1 cellular context compared by ENCODE assay signal in the genomic region with DNA sequence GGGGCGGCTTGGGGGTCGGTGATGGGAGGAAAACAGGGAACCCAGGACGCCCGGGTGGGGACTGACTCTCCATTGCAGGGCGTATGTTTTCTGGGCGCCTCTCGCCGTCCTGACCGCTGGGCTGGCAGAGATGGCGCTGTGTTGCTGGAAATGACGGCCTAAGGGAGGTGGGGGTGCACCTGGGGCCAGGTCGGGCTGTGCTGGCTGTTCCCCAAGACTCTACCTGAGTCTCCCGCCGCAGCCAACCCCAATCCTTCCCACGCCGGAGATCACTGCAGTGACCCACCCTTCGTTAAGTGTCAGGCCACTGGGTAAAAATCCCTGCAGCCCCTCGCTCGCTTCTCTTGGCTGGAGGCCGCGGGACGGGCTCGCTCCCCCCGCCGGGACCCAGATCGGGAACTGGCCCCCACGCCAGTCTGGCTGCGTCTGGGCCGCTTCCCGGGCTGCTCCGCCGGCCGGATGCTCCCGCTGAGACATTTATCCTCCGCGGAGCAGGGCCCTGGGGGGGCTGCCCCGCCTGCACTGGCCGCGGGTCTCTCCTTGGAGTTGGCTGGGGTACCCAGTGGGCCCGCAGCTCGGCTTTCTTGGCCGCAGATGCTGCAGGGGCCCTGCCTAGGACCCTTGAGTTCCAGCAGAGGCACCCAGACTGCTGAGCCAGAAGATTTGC.
A peak's percentile ranks its signal among the peaks of the same experiment; 100 is the strongest.
TF ChIP-seq lines count a peak whose summit lies in the region.

No MANE protein-coding gene starts in this region.

TF ChIP-seq in HepG2, 621 proteins besides CTCF, POLR2A, EP300 and RAD21 (continued from another document and continues in another):
- TF ChIP-seq, protein P1, sequence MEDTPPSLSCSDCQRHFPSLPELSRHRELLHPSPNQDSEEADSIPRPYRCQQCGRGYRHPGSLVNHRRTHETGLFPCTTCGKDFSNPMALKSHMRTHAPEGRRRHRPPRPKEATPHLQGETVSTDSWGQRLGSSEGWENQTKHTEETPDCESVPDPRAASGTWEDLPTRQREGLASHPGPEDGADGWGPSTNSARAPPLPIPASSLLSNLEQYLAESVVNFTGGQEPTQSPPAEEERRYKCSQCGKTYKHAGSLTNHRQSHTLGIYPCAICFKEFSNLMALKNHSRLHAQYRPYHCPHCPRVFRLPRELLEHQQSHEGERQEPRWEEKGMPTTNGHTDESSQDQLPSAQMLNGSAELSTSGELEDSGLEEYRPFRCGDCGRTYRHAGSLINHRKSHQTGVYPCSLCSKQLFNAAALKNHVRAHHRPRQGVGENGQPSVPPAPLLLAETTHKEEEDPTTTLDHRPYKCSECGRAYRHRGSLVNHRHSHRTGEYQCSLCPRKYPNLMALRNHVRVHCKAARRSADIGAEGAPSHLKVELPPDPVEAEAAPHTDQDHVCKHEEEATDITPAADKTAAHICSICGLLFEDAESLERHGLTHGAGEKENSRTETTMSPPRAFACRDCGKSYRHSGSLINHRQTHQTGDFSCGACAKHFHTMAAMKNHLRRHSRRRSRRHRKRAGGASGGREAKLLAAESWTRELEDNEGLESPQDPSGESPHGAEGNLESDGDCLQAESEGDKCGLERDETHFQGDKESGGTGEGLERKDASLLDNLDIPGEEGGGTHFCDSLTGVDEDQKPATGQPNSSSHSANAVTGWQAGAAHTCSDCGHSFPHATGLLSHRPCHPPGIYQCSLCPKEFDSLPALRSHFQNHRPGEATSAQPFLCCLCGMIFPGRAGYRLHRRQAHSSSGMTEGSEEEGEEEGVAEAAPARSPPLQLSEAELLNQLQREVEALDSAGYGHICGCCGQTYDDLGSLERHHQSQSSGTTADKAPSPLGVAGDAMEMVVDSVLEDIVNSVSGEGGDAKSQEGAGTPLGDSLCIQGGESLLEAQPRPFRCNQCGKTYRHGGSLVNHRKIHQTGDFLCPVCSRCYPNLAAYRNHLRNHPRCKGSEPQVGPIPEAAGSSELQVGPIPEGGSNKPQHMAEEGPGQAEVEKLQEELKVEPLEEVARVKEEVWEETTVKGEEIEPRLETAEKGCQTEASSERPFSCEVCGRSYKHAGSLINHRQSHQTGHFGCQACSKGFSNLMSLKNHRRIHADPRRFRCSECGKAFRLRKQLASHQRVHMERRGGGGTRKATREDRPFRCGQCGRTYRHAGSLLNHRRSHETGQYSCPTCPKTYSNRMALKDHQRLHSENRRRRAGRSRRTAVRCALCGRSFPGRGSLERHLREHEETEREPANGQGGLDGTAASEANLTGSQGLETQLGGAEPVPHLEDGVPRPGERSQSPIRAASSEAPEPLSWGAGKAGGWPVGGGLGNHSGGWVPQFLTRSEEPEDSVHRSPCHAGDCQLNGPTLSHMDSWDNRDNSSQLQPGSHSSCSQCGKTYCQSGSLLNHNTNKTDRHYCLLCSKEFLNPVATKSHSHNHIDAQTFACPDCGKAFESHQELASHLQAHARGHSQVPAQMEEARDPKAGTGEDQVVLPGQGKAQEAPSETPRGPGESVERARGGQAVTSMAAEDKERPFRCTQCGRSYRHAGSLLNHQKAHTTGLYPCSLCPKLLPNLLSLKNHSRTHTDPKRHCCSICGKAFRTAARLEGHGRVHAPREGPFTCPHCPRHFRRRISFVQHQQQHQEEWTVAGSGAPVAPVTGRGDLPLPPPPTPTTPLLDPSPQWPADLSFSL (CRISPR knock-in tag; IDR thresholded peaks at IDR 0.05), result no peak
- no peak for TF ChIP-seq ZNF256 (CRISPR knock-in tag; conservative IDR thresholded peaks at IDR 0.05)
- TF ChIP-seq MZF1 (CRISPR knock-in tag; IDR thresholded peaks at IDR 0.05; ENCODE audit: borderline replicate concordance), result no peak
- TF ChIP-seq, protein P2, sequence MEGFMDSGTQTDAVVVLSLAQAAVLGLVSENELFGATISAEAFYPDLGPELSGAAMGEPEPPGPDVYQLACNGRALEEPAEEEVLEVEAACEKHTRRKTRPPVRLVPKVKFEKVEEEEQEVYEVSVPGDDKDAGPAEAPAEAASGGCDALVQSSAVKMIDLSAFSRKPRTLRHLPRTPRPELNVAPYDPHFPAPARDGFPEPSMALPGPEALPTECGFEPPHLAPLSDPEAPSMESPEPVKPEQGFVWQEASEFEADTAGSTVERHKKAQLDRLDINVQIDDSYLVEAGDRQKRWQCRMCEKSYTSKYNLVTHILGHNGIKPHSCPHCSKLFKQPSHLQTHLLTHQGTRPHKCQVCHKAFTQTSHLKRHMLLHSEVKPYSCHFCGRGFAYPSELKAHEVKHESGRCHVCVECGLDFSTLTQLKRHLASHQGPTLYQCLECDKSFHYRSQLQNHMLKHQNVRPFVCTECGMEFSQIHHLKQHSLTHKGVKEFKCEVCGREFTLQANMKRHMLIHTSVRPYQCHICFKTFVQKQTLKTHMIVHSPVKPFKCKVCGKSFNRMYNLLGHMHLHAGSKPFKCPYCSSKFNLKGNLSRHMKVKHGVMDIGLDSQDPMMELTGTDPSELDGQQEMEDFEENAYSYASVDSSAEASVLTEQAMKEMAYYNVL (CRISPR knock-in tag; IDR thresholded peaks at IDR 0.05; ENCODE audit: borderline replicate concordance), result 0 out of 2 replicates have a peak, but pooled peaks have one; percentile 4
- no peak for TF ChIP-seq SUZ12 (IDR thresholded peaks at IDR 0.05; ENCODE audit: low read depth, low read length)
- TF ChIP-seq TCF7L2 (IDR thresholded peaks at IDR 0.05; ENCODE audit: low read depth, low read length), result no peak
- TF ChIP-seq AGO2 (optimal IDR thresholded peaks at IDR 0.05; ENCODE audit: low read depth, low read length), result no peak
- TF ChIP-seq ZNF354B (CRISPR knock-in tag; IDR thresholded peaks at IDR 0.05), result no peak
- TF ChIP-seq KAT2B (IDR thresholded peaks at IDR 0.05; ENCODE audit: borderline replicate concordance, low read depth, low read length), result no peak
- TF ChIP-seq PHF20 (CRISPR knock-in tag; IDR thresholded peaks at IDR 0.05), result no peak
- TF ChIP-seq SPEN (CRISPR knock-in tag; IDR thresholded peaks at IDR 0.05; ENCODE audit: low read depth), result peak; percentile 44
- no peak for TF ChIP-seq TBL1XR1 (IDR thresholded peaks at IDR 0.05; ENCODE audit: borderline replicate concordance, low read length, partially characterized antibody)
- TF ChIP-seq ZNF660 (CRISPR knock-in tag; IDR thresholded peaks at IDR 0.05; ENCODE audit: borderline replicate concordance, low read depth), result no peak
- no peak for TF ChIP-seq TBP (CRISPR knock-in tag; IDR thresholded peaks at IDR 0.05)
- no peak for TF ChIP-seq SOX5 (CRISPR knock-in tag; IDR thresholded peaks at IDR 0.05; ENCODE audit: borderline replicate concordance)
- TF ChIP-seq RXRA (CRISPR knock-in tag; IDR thresholded peaks at IDR 0.05), result no peak
- TF ChIP-seq, protein P3, sequence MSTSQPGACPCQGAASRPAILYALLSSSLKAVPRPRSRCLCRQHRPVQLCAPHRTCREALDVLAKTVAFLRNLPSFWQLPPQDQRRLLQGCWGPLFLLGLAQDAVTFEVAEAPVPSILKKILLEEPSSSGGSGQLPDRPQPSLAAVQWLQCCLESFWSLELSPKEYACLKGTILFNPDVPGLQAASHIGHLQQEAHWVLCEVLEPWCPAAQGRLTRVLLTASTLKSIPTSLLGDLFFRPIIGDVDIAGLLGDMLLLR (CRISPR knock-in tag; IDR thresholded peaks at IDR 0.05), result no peak
- peak; percentile 14; the same call in 1 of the 2 replicates for TF ChIP-seq SALL1 (CRISPR knock-in tag; IDR thresholded peaks at IDR 0.05)
- TF ChIP-seq, protein P4, sequence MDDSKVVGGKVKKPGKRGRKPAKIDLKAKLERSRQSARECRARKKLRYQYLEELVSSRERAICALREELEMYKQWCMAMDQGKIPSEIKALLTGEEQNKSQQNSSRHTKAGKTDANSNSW (CRISPR knock-in tag; IDR thresholded peaks at IDR 0.05; ENCODE audit: borderline replicate concordance), result no peak
- no peak for TF ChIP-seq ZNF225 (CRISPR knock-in tag; IDR thresholded peaks at IDR 0.05)
- peak; percentile 41; the same call in 1 of the 2 replicates for TF ChIP-seq ZBTB7B (CRISPR knock-in tag; IDR thresholded peaks at IDR 0.05)
- no peak for TF ChIP-seq ZNF10 (CRISPR knock-in tag; IDR thresholded peaks at IDR 0.05; ENCODE audit: borderline replicate concordance, low read depth)
- TF ChIP-seq ZNF589 (CRISPR knock-in tag; conservative IDR thresholded peaks at IDR 0.05), result no peak
- TF ChIP-seq ZKSCAN5 (CRISPR knock-in tag; IDR thresholded peaks at IDR 0.05), result no peak
- no peak for TF ChIP-seq NR3C1 (CRISPR knock-in tag; IDR thresholded peaks at IDR 0.05)
- TF ChIP-seq ZNF17 (CRISPR knock-in tag; IDR thresholded peaks at IDR 0.05), result no peak
- TF ChIP-seq IKZF1 (IDR thresholded peaks at IDR 0.05), result no peak
- TF ChIP-seq KLF15 (CRISPR knock-in tag; IDR thresholded peaks at IDR 0.05; ENCODE audit: borderline replicate concordance), result no peak
- TF ChIP-seq ZC3H13 (CRISPR knock-in tag; IDR thresholded peaks at IDR 0.05), result no peak
- no peak for TF ChIP-seq ZMYM4 (CRISPR knock-in tag; IDR thresholded peaks at IDR 0.05)
- no peak for TF ChIP-seq ZMAT3 (CRISPR knock-in tag; conservative IDR thresholded peaks at IDR 0.05)
- TF ChIP-seq FOXP1 (IDR thresholded peaks at IDR 0.05), result no peak
- TF ChIP-seq FOXP1 (CRISPR knock-in tag; IDR thresholded peaks at IDR 0.05), result no peak
- TF ChIP-seq ZNF839 (CRISPR knock-in tag; IDR thresholded peaks at IDR 0.05; ENCODE audit: borderline replicate concordance), result no peak
- no peak for TF ChIP-seq KLF16 (CRISPR knock-in tag; IDR thresholded peaks at IDR 0.05)
- TF ChIP-seq ELF3 (CRISPR knock-in tag; IDR thresholded peaks at IDR 0.05), result no peak
- TF ChIP-seq ZNF335 (CRISPR knock-in tag; IDR thresholded peaks at IDR 0.05), result no peak
- TF ChIP-seq NCOA5 (CRISPR knock-in tag; IDR thresholded peaks at IDR 0.05), result no peak
- TF ChIP-seq, protein P5, sequence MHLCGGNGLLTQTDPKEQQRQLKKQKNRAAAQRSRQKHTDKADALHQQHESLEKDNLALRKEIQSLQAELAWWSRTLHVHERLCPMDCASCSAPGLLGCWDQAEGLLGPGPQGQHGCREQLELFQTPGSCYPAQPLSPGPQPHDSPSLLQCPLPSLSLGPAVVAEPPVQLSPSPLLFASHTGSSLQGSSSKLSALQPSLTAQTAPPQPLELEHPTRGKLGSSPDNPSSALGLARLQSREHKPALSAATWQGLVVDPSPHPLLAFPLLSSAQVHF (CRISPR knock-in tag; IDR thresholded peaks at IDR 0.05), result no peak
- TF ChIP-seq, protein P6, sequence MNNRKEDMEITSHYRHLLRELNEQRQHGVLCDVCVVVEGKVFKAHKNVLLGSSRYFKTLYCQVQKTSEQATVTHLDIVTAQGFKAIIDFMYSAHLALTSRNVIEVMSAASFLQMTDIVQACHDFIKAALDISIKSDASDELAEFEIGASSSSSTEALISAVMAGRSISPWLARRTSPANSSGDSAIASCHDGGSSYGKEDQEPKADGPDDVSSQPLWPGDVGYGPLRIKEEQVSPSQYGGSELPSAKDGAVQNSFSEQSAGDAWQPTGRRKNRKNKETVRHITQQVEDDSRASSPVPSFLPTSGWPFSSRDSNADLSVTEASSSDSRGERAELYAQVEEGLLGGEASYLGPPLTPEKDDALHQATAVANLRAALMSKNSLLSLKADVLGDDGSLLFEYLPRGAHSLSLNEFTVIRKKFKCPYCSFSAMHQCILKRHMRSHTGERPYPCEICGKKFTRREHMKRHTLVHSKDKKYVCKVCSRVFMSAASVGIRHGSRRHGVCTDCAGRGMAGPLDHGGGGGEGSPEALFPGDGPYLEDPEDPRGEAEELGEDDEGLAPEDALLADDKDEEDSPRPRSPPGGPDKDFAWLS (CRISPR knock-in tag; IDR thresholded peaks at IDR 0.05; ENCODE audit: borderline replicate concordance), result no peak
- TF ChIP-seq CREM (IDR thresholded peaks at IDR 0.05), result no peak; the same call in 1 of the 2 replicates
- TF ChIP-seq CREM (CRISPR knock-in tag; IDR thresholded peaks at IDR 0.05), result no peak
- no peak for TF ChIP-seq SMC3 (IDR thresholded peaks at IDR 0.05; ENCODE audit: low read length)
- TF ChIP-seq NFE2L1 (CRISPR knock-in tag; IDR thresholded peaks at IDR 0.05; ENCODE audit: borderline replicate concordance), result no peak
- TF ChIP-seq PCBP2 (optimal IDR thresholded peaks at IDR 0.05; ENCODE audit: low read depth, low read length, poor library complexity, severe bottlenecking), result no peak
- TF ChIP-seq, protein P7, sequence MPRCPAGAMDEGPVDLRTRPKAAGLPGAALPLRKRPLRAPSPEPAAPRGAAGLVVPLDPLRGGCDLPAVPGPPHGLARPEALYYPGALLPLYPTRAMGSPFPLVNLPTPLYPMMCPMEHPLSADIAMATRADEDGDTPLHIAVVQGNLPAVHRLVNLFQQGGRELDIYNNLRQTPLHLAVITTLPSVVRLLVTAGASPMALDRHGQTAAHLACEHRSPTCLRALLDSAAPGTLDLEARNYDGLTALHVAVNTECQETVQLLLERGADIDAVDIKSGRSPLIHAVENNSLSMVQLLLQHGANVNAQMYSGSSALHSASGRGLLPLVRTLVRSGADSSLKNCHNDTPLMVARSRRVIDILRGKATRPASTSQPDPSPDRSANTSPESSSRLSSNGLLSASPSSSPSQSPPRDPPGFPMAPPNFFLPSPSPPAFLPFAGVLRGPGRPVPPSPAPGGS (CRISPR knock-in tag; IDR thresholded peaks at IDR 0.05), result no peak
- TF ChIP-seq SP5 (CRISPR knock-in tag; IDR thresholded peaks at IDR 0.05; ENCODE audit: borderline replicate concordance, low read depth), result no peak
- TF ChIP-seq, protein P8, sequence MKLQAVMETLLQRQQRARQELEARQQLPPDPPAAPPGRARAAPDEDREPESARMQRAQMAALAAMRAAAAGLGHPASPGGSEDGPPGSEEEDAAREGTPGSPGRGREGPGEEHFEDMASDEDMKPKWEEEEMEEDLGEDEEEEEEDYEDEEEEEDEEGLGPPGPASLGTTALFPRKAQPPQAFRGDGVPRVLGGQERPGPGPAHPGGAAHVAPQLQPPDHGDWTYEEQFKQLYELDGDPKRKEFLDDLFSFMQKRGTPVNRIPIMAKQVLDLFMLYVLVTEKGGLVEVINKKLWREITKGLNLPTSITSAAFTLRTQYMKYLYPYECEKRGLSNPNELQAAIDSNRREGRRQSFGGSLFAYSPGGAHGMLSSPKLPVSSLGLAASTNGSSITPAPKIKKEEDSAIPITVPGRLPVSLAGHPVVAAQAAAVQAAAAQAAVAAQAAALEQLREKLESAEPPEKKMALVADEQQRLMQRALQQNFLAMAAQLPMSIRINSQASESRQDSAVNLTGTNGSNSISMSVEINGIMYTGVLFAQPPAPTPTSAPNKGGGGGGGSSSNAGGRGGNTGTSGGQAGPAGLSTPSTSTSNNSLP (IDR thresholded peaks at IDR 0.05; ENCODE audit: low read depth, low read length), result no peak
- no peak for TF ChIP-seq ZNF567 (CRISPR knock-in tag; IDR thresholded peaks at IDR 0.05; ENCODE audit: borderline replicate concordance)
- no peak for TF ChIP-seq NFE2 (CRISPR knock-in tag; IDR thresholded peaks at IDR 0.05)
- TF ChIP-seq RAD51 (IDR thresholded peaks at IDR 0.05; ENCODE audit: borderline replicate concordance), result no peak
- no peak for TF ChIP-seq ZNF34 (CRISPR knock-in tag; IDR thresholded peaks at IDR 0.05; ENCODE audit: borderline replicate concordance)
- no peak for TF ChIP-seq ESRRA (CRISPR knock-in tag; IDR thresholded peaks at IDR 0.05; ENCODE audit: low read depth)
- TF ChIP-seq, protein P9, sequence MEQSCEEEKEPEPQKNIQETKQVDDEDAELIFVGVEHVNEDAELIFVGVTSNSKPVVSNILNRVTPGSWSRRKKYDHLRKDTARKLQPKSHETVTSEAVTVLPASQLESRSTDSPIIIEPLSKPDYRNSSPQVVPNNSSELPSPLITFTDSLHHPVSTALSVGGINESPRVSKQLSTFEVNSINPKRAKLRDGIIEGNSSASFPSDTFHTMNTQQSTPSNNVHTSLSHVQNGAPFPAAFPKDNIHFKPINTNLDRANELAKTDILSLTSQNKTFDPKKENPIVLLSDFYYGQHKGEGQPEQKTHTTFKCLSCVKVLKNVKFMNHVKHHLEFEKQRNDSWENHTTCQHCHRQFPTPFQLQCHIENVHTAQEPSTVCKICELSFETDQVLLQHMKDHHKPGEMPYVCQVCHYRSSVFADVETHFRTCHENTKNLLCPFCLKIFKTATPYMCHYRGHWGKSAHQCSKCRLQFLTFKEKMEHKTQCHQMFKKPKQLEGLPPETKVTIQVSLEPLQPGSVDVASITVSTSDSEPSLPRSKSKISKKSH (CRISPR knock-in tag; IDR thresholded peaks at IDR 0.05; ENCODE audit: borderline replicate concordance), result no peak
- no peak for TF ChIP-seq RARG (CRISPR knock-in tag; IDR thresholded peaks at IDR 0.05; ENCODE audit: low read depth)
